Comparison of ENCODE assay signal across 8 cellular contexts in the genomic region with DNA sequence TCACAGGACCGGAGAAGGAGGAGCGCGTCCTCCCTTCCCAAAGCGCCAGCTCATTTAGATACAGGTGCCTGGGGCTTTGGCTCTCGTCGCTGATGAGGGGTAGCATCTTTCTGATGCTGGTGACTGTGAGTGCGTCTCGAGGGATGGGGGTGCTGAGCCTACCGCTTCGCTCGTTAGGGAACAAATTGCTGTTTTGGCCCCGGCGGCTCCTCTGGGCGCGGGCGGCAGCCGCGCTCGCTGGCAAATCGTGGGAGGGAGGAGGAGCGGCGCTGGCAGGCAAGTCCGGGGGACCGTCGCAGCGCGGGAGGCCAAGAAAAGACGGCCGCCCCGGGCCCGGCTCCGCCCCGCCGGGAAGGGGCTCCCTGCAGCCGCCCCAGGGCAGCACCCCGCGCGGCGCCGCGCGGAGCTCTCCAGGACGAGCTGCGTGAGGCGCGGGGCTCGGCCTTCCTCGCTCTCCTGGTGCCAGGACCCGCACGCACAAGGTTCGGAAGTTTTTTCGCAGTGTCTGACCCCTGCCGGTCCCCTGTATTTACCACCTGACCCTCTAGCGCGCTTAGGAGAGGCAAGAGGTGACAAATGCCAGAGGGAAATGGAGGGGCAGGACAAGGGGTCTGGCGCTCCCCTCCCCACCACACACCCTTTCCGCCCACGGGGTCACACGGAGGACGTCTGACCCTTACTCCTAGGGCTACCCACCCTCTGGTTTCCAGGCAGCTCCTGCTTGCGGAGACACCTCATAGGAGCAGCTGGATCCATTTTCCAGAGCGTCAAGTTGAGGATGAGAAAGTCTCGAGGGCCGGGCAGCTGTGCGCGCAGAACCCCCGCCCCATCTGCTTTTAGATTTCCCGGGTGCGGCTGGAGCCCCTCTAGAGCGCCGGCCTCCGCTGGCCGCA. TPM values are rescaled to one million over a fixed set of nuclear protein-coding genes. Genes with fewer than 3 reads are reported as not detected.
DNase-seq lines count a peak whose midpoint lies in the region; ATAC-seq and TF ChIP-seq lines count a peak whose summit lies in the region.

No MANE protein-coding gene starts in this region.

- no peaks in the 10 kb centered on the region for H3K36me3 Mint-ChIP-seq in T-cell

- no peaks in the 10 kb centered on the region for H3K9me3 ChIP-seq in mucosa of descending colon
- no peaks in the 10 kb centered on the region for H3K9me3 ChIP-seq in thymus (ENCODE audit: control insufficient read depth)

- H3K4me1 ChIP-seq in mucosa of descending colon (ENCODE audit: low read depth) (peaks cover 13% of the 10 kb centered on the region), thymus (ENCODE audit: control insufficient read depth, insufficient read depth, low read length) (peaks cover 13% of the 10 kb centered on the region)

- H3K9me3 Mint-ChIP-seq in T-cell, result no peaks in the 10 kb centered on the region

- H3K27me3 ChIP-seq in thymus (ENCODE audit: control insufficient read depth, insufficient read depth), result peaks cover 44% of the 10 kb centered on the region

- POLR2A ChIA-PET in T-cell (lab: Charles Lee), result interaction anchor here (0.6 to 0.7 kb wide), 3 partner anchors 31 to 217 kb away, joined by 4 to 5 read pairs (median 4); no protein-coding TSS in a partner anchor

- peaks cover 0 to 8% of the 10 kb centered on the region in 2 donors for H3K27me3 Mint-ChIP-seq in T-cell

- WGBS in thymus, result 2% methylated on average over 73 of the region's 73 CpGs

- H3K36me3 ChIP-seq in mucosa of descending colon (ENCODE audit: low read depth) (no peaks in the 10 kb centered on the region), thymus (ENCODE audit: control insufficient read depth, insufficient read depth) (no peaks in the 10 kb centered on the region)

- CTCF ChIA-PET in T-cell (lab: Charles Lee), result no interaction called here

- peak; percentile 60 for DNase-seq in GM20000 (ENCODE audit: low spot score)
- peak in 7 of 34 experiments; percentile 15 to 34 (median 20) for DNase-seq in T-cell
- peak; percentile 71 for DNase-seq in coronary artery (ENCODE audit: low spot score)
- DNase-seq in mucosa of descending colon, result no peak
- DNase-seq in superior temporal gyrus (ENCODE audit: extremely low spot score), result no peak

- peak overlapping the region; percentile 78 to 83 (median 78) for H3K4me3 Mint-ChIP-seq in T-cell

- TF ChIP-seq CTCF in 22Rv1 (IDR thresholded peaks at IDR 0.05) (0 out of 2 replicates have a peak, but pooled peaks have one; percentile 11), GM20000 (IDR thresholded peaks at IDR 0.05; ENCODE audit: extremely low read depth, missing control alignments) (peak; percentile 10), coronary artery (IDR thresholded peaks at IDR 0.05) (no peak), mucosa of descending colon (IDR thresholded peaks at IDR 0.05) (no peak)

- no peak overlapping the region for H3K27ac Mint-ChIP-seq in T-cell

- ATAC-seq in T-cell (replicated peaks in 1 of 4), result peak; percentile 8 to 20 (median 14)
- ATAC-seq in mucosa of descending colon, result peak; percentile 15
- no peak for ATAC-seq in HG03175 (IDR thresholded peaks at IDR 0.05; ENCODE audit: unreplicated experiment)

- H3K4me1 Mint-ChIP-seq in T-cell, result peaks cover 20 to 30% (median 26%) of the 10 kb centered on the region in 3 donors

- intact Hi-C loops in mucosa of descending colon (cut with DNase I, micrococcal nuclease), result no loop called here

- H3K4me3 ChIP-seq in coronary artery, result peak overlapping the region; percentile 73
- H3K4me3 ChIP-seq in mucosa of descending colon, result no peak overlapping the region
- peak overlapping the region; percentile 67 for H3K4me3 ChIP-seq in thymus (ENCODE audit: low read length)

- no peak overlapping the region for H3K27ac ChIP-seq in 22Rv1
- H3K27ac ChIP-seq in coronary artery, result no peak overlapping the region
- H3K27ac ChIP-seq in thymus (ENCODE audit: low read depth), result no peak overlapping the region

RNA-seq across cellular contexts. Expression of gene KCNH3, which starts 0.9 kb away (rescaled TPM):
- total RNA-seq in T-cell, result 1 to 10 TPM; 3.4 to 8.0 (median 5.5) TPM
- under 1 TPM in 2 of 3 donors, not detected in 1; 0.13 to 0.19 TPM for total RNA-seq in mucosa of descending colon
- 3.3 TPM for polyA plus RNA-seq in thymus

RNA-seq across cellular contexts. Expression of gene MCRS1, which starts 30.0 kb away (rescaled TPM):
- total RNA-seq in T-cell (10 to 100 TPM; 66.1 to 89.0 (median 85.7) TPM), mucosa of descending colon (10 to 100 TPM; 51.6 to 66.7 (median 55.9) TPM)
- polyA plus RNA-seq in thymus, result 65.5 TPM

Comparison
In these comparisons a context has a peak if more than half of its experiments do, and no peak if none do; other contexts are left out.
1. CTCF ChIP-seq: peak in 22Rv1 (single experiment) and GM20000 (single experiment); none in coronary artery (single experiment) and mucosa of descending colon (single experiment).
2. DNase-seq: peak in GM20000 (single experiment) and coronary artery (single experiment); none in mucosa of descending colon (0 of 3) and superior temporal gyrus (single experiment).